Comparison of ENCODE assay signal across 8 cellular contexts in genomic region chr5:141420855-141421488, GRCh38. TPM values are rescaled to one million over a fixed set of nuclear protein-coding genes. Genes with fewer than 3 reads are reported as not detected.
DNase-seq lines count a peak whose midpoint lies in the region; ATAC-seq and TF ChIP-seq lines count a peak whose summit lies in the region.

Gene PCDHGA11, plus strand, starts transcription at chr5:141421051. Its CDS starts 177 bp downstream, at chr5:141421228.

- H3K4me1 ChIP-seq in esophagus squamous epithelium (peaks cover 0 to 8% (median 0%) of the 10 kb centered on the region in 3 donors), neuronal stem cell (ENCODE audit: control insufficient read depth in 2 of 2, insufficient read depth in 1 of 2, low read depth in 1 of 2, low read length in 2 of 2) (no peaks in the 10 kb centered on the region)

- no peak within 1 kb of the TSS for H4K8ac ChIP-seq in neuronal stem cell (ENCODE audit: low read depth, low read length)

- TF ChIP-seq CTCF in WERI-Rb-1 (IDR thresholded peaks at IDR 0.05; ENCODE audit: low read depth, low read length) (no peak; the same call in 1 of the 2 replicates), esophagus squamous epithelium (IDR thresholded peaks at IDR 0.05) (peak in 5 of 6 experiments; percentile 15 to 44 (median 24))

- H3K27ac ChIP-seq in WERI-Rb-1 (no peak within 1 kb of the TSS), esophagus squamous epithelium (no peak within 1 kb of the TSS), neuronal stem cell (replicated peaks; ENCODE audit: low read length) (no peak within 1 kb of the TSS)

- no peak within 1 kb of the TSS for H2AK5ac ChIP-seq in neuronal stem cell (ENCODE audit: low read depth, low read length)

- H3K4me2 ChIP-seq in neuronal stem cell (ENCODE audit: insufficient read depth, low read length, poor library complexity, severe bottlenecking) = no peak within 1 kb of the TSS

- no peak within 1 kb of the TSS for H2BK5ac ChIP-seq in neuronal stem cell (ENCODE audit: low read length)

- H2BK120ac ChIP-seq in neuronal stem cell (ENCODE audit: low read depth, low read length) = no peak within 1 kb of the TSS

- TF ChIP-seq POLR2A in esophagus squamous epithelium (IDR thresholded peaks at IDR 0.05) = no peak

- H2AFZ ChIP-seq in neuronal stem cell (ENCODE audit: low read length) = no peak within 1 kb of the TSS

- H3K9ac ChIP-seq in neuronal stem cell (ENCODE audit: low read depth, low read length, poor library complexity) = no peak within 1 kb of the TSS

- no peak within 1 kb of the TSS for H3K4me3 ChIP-seq in WERI-Rb-1 (ENCODE audit: low read depth, low read length)
- H3K4me3 ChIP-seq in esophagus squamous epithelium = peak within 1 kb of the TSS in 3 of 4 donors; percentile 24 to 58 (median 31)
- H3K4me3 ChIP-seq in neuronal stem cell (ENCODE audit: low read length in 2 of 2) = peak within 1 kb of the TSS in 1 of 2 donors; percentile 56

- no peak within 1 kb of the TSS for H3K23ac ChIP-seq in neuronal stem cell (ENCODE audit: low read depth, low read length, poor library complexity)

- H3K14ac ChIP-seq in neuronal stem cell (ENCODE audit: low read length) = no peak within 1 kb of the TSS

- ATAC-seq in HG02870 (IDR thresholded peaks at IDR 0.05; ENCODE audit: unreplicated experiment) (peak; percentile 44), HG02588 (IDR thresholded peaks at IDR 0.05; ENCODE audit: unreplicated experiment) (no peak)

- H3K79me1 ChIP-seq in neuronal stem cell (ENCODE audit: low read depth, low read length) = peaks cover 10% of the 10 kb centered on the region

- H3K9me3 ChIP-seq in WERI-Rb-1 (ENCODE audit: severe bottlenecking) (peaks cover 25% of the 10 kb centered on the region), esophagus squamous epithelium (peaks cover 23 to 100% (median 92%) of the 10 kb centered on the region in 3 donors), neuronal stem cell (replicated peaks in 1 of 2; ENCODE audit: control insufficient read depth in 2 of 2, insufficient read depth in 1 of 2, low read depth in 1 of 2, low read length in 2 of 2) (peaks cover 50 to 99% of the 10 kb centered on the region in 2 donors)

- DNase-seq in ELF-1 (ENCODE audit: low read depth, low spot score) (peak; percentile 78), WERI-Rb-1 (peak; percentile 30), esophagus squamous epithelium (lab: John Stamatoyannopoulos, UW) (no peak), occipital lobe (lab: John Stamatoyannopoulos, UW) (no peak), neuronal stem cell (ENCODE audit: low spot score) (no peak), NCI-H2107 (lab: John Stamatoyannopoulos, UW) (no peak)

- intact Hi-C loops in esophagus squamous epithelium (cut with DNase I) = no loop called here

- H3K27me3 ChIP-seq in WERI-Rb-1 (ENCODE audit: insufficient read depth, low read depth, severe bottlenecking) (no peaks in the 10 kb centered on the region), esophagus squamous epithelium (peaks cover 0 to 36% (median 0%) of the 10 kb centered on the region in 4 donors), neuronal stem cell (ENCODE audit: control insufficient read depth in 3 of 3, insufficient read depth in 3 of 3, low read depth in 1 of 3, low read length in 3 of 3) (no peaks in the 10 kb centered on the region)

- 13 to 28% methylated on average over 16 to 31 of the region's 42 CpGs for WGBS in esophagus squamous epithelium, 2 donors
- no CpG with 5 or more reads among the region's 42 CpGs for WGBS in neuronal stem cell (ENCODE audit: extremely low coverage in 2 of 2, insufficient read length in 2 of 2, insufficient replicate concordance in 1 of 2), 2 donors

- H2BK15ac ChIP-seq in neuronal stem cell (ENCODE audit: low read length) = no peak within 1 kb of the TSS

- H3K4ac ChIP-seq in neuronal stem cell (ENCODE audit: low read length) = no peak within 1 kb of the TSS

- H3K36me3 ChIP-seq in WERI-Rb-1 (no peaks in the 10 kb centered on the region), esophagus squamous epithelium (peaks cover 0 to 9% (median 0%) of the 10 kb centered on the region in 3 donors), neuronal stem cell (replicated peaks in 1 of 2; ENCODE audit: control insufficient read depth in 2 of 2, insufficient read depth in 2 of 2, low read length in 2 of 2) (peaks cover 38 to 75% of the 10 kb centered on the region in 2 donors)

- H4K91ac ChIP-seq in neuronal stem cell (ENCODE audit: low read depth, low read length, poor library complexity) = no peak within 1 kb of the TSS

- no peak within 1 kb of the TSS for H2BK12ac ChIP-seq in neuronal stem cell (ENCODE audit: low read length)

- no peak within 1 kb of the TSS for H3K18ac ChIP-seq in neuronal stem cell (ENCODE audit: low read length)

RNA-seq across cellular contexts. Expression of gene PCDHGA11, which starts in this region (rescaled TPM):
- total RNA-seq in esophagus squamous epithelium (1 to 10 TPM; 1.1 to 4.2 (median 3.5) TPM), occipital lobe (16.4 TPM)
- 1.1 TPM for polyA plus RNA-seq in neuronal stem cell (2013, experiment 1 of 2)
- polyA plus RNA-seq in neuronal stem cell (2013, experiment 2 of 2) = 1.2 TPM

Comparison
In these comparisons a context has a peak if more than half of its experiments do, and no peak if none do; other contexts are left out.
1. DNase-seq: peak in ELF-1 (single experiment) and WERI-Rb-1 (single experiment); none in esophagus squamous epithelium (single experiment), occipital lobe (single experiment), neuronal stem cell (single experiment) and NCI-H2107 (single experiment).